In the genomic region with DNA sequence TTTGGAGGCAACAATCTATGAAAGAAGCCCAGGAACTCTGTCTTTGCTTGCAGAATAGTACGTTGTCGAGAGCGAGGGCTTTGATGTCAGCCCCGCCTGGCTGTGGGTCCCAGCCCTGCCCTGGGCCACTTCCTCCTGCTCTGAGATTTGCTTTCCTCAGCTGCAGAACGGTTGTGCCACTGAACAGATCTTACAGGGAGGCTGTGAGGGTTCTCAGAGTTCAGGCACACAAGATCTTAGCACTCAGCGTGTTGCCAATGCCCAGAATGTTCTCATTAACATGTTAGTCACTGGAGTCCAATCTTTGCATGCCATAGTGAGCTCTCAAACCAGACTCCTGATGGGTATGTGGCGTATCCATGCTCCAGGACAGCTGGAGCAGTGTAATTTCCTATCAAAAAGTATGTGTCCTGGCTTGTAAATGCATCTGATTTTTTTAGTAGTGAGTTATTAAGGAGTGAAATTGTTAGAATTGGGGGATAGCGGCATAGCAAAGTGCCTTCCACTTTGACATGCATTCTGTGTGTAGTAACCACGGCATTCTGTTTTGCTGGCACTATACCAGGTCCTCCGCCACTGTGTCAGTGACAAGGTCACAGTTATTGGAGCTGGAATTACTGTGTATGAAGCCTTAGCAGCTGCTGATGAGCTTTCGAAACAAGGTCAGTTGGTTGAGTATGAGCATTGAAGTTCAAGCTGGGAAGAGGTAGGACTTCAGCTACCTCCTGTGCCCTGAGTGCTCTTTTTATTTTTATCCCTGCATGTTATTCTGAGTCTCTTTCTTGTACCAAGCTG, we compare ENCODE assay signal across 11 cellular contexts. TPM values are rescaled to one million over a fixed set of nuclear protein-coding genes. Genes with fewer than 3 reads are reported as not detected.
DNase-seq lines count a peak whose midpoint lies in the region; ATAC-seq and TF ChIP-seq lines count a peak whose summit lies in the region.
"Had no signal": no experiment of that assay in that cellular context is flagged by ENCODE, and none has a peak within 500 bp of the region (broad histone marks: within the 10 kb centered on the region; RNA-seq: fewer than 3 reads in every experiment).

No MANE protein-coding gene starts in this region.

- no peak overlapping the region for H3K9ac ChIP-seq in adipocyte (ENCODE audit: low read length)

- POLR2A ChIA-PET in CD4-positive, alpha-beta T cell (lab: Charles Lee) = interaction anchor here (0.9 to 1.9 kb wide), 9 partner anchors 10 to 87 kb away, joined by 3 to 10 read pairs (median 6); partner anchors contain the start of genes EMD and RPL10

- TF ChIP-seq CTCF in CD4-positive, alpha-beta T cell (IDR thresholded peaks at IDR 0.05) = no peak
- TF ChIP-seq CTCF in omental fat pad (IDR thresholded peaks at IDR 0.05) = no peak

- H3K27ac Mint-ChIP-seq in CD4-positive, alpha-beta T cell = peak overlapping the region; percentile 87

- ATAC-seq in CD4-positive, alpha-beta T cell (ENCODE audit: poor library complexity) = peak; percentile 96
- ATAC-seq in omental fat pad (ENCODE audit: low FRiP score) = no peak
- ATAC-seq: Panc1 had no signal

- H3K36me3 ChIP-seq in adipocyte (ENCODE audit: control insufficient read depth, insufficient read depth, low read length, severe bottlenecking) = no peaks in the 10 kb centered on the region
- H3K36me3 ChIP-seq: thoracic aorta had no signal

- peaks cover 12% of the 10 kb centered on the region for H3K4me1 ChIP-seq in adipocyte (ENCODE audit: control insufficient read depth, insufficient read depth, low read length)

- H3K27me3 ChIP-seq in CD4-positive, alpha-beta T cell (ENCODE audit: control insufficient read depth, insufficient read depth, low read length) = no peaks in the 10 kb centered on the region
- H3K27me3 ChIP-seq in adipocyte (replicated peaks; ENCODE audit: control insufficient read depth, insufficient read depth, low read length) = peaks cover 62% of the 10 kb centered on the region

- H3K36me3 Mint-ChIP-seq in CD4-positive, alpha-beta T cell (ENCODE audit: low read depth) = no peaks in the 10 kb centered on the region

- CTCF ChIA-PET in CD4-positive, alpha-beta T cell (lab: Charles Lee) = interaction anchor here (1.3 kb wide), 1 partner anchor 19 kb away, joined by 4 read pairs; no protein-coding TSS in a partner anchor

- H3K9me3 ChIP-seq in CD4-positive, alpha-beta T cell (ENCODE audit: control insufficient read depth, low read length) = no peaks in the 10 kb centered on the region
- no peaks in the 10 kb centered on the region for H3K9me3 ChIP-seq in adipocyte (ENCODE audit: control insufficient read depth, low read length)
- H3K9me3 ChIP-seq: thoracic aorta had no signal

- H3K27ac ChIP-seq in CD4-positive, alpha-beta T cell (ENCODE audit: low read depth, low read length) = peak overlapping the region; percentile 27
- H3K27ac ChIP-seq: thoracic aorta had no signal

- H3K27me3 Mint-ChIP-seq in CD4-positive, alpha-beta T cell = no peaks in the 10 kb centered on the region

- no peaks in the 10 kb centered on the region for H3K9me3 Mint-ChIP-seq in CD4-positive, alpha-beta T cell

- H3K4me3 Mint-ChIP-seq in CD4-positive, alpha-beta T cell = peak overlapping the region; percentile 84

- H3K4me1 Mint-ChIP-seq in CD4-positive, alpha-beta T cell (ENCODE audit: low read depth) = peaks cover 48% of the 10 kb centered on the region

- peak in 9 of 10 experiments; percentile 31 to 62 (median 55) for DNase-seq in CD4-positive, alpha-beta T cell
- DNase-seq in MV-4-11 (lab: John Stamatoyannopoulos, UW) = peak; percentile 44
- DNase-seq in adipocyte (ENCODE audit: low read depth) = peak; percentile 52
- peak; percentile 52 for DNase-seq in myocyte (ENCODE audit: low read depth)
- no peak for DNase-seq in omental fat pad (ENCODE audit: low spot score)
- no peak for DNase-seq in iPS-NIHi7 (ENCODE audit: extremely low spot score)
- DNase-seq in NOMO-1 (lab: John Stamatoyannopoulos, UW; ENCODE audit: unreplicated experiment in 2 of 2) = no peak
- DNase-seq in SIG-M5 (lab: John Stamatoyannopoulos, UW) = no peak

- intact Hi-C loops in CD4-positive, alpha-beta T cell (cut with DNase I, micrococcal nuclease) = loop anchor here in 1 of 2 experiments (5.0 kb wide), 1 partner anchor 45 kb away; the partner anchor contains the start of gene FLNA

- H3K4me3 ChIP-seq in adipocyte (ENCODE audit: low read length) = no peak overlapping the region
- H3K4me3 ChIP-seq: thoracic aorta had no signal

RNA-seq across cellular contexts. Expression of gene TKTL1, which starts 31.6 kb away (rescaled TPM):
- total RNA-seq in CD4-positive, alpha-beta T cell = 1 to 10 TPM; 1.7 to 2.3 TPM
- 0.26 TPM in 1 of 2 replicates, not detected in the other for total RNA-seq in myocyte
- not detected for polyA plus RNA-seq in myocyte (2012)
- total RNA-seq in omental fat pad = under 1 TPM in 2 of 4 donors, not detected in 2; 0.38 to 0.48 TPM
- total RNA-seq: kidney epithelial cell had no signal

RNA-seq across cellular contexts. Expression of gene TEX28, which starts 32.3 kb away (rescaled TPM):
- total RNA-seq in CD4-positive, alpha-beta T cell = not detected
- not detected in 2 replicates for total RNA-seq in myocyte
- not detected for polyA plus RNA-seq in myocyte (2012)
- total RNA-seq in omental fat pad = not detected
- total RNA-seq: kidney epithelial cell, thoracic aorta had no signal

RNA-seq across cellular contexts. Expression of gene FLNA, which starts 47.2 kb away (rescaled TPM):
- 1,000 to 10,000 TPM; 1,012 to 1,022 TPM for total RNA-seq in CD4-positive, alpha-beta T cell
- total RNA-seq in myocyte (410 and 518 TPM in 2 replicates), omental fat pad (1,000 to 10,000 TPM in 1 of 4 donors, 100 to 1,000 TPM in 3; 496 to 1,133 (median 729) TPM)
- 1,833 TPM for polyA plus RNA-seq in myocyte (2012)

RNA-seq across cellular contexts. Expression of gene EMD, which starts 51.9 kb away (rescaled TPM):
- total RNA-seq in CD4-positive, alpha-beta T cell = 100 to 1,000 TPM; 164 to 178 TPM
- total RNA-seq in myocyte = 43.2 and 53.2 TPM in 2 replicates
- 70.4 TPM for polyA plus RNA-seq in myocyte (2012)
- 10 to 100 TPM; 25.7 to 61.8 (median 53.2) TPM for total RNA-seq in omental fat pad

Comparison
In these comparisons a context has a peak if more than half of its experiments do, and no peak if none do; other contexts are left out.
1. DNase-seq: peak in CD4-positive, alpha-beta T cell (9 of 10), MV-4-11 (single experiment), adipocyte (single experiment) and myocyte (single experiment); none in omental fat pad (single experiment), iPS-NIHi7 (single experiment), NOMO-1 (0 of 2) and SIG-M5 (single experiment).